In genomic region chr4:19842471-19842870, GRCh38 we compare ENCODE assay signal across 2 cellular contexts.
TF ChIP-seq lines count a peak whose summit lies in the region.

No MANE protein-coding gene starts in this region.

TF ChIP-seq in endothelial cell of umbilical vein, 7 proteins besides CTCF, POLR2A, EP300 and RAD21:
- TF ChIP-seq FOS (IDR thresholded peaks at IDR 0.05; ENCODE audit: borderline replicate concordance, insufficient read depth, low read length) (no peak), MYC (IDR thresholded peaks at IDR 0.05; ENCODE audit: low read depth, low read length) (no peak), JUN (IDR thresholded peaks at IDR 0.05; ENCODE audit: borderline replicate concordance, insufficient read depth, insufficient read length, low read depth) (no peak), MAX (IDR thresholded peaks at IDR 0.05; ENCODE audit: insufficient read depth, insufficient read length) (no peak), EZH2 (IDR thresholded peaks at IDR 0.05; ENCODE audit: borderline replicate concordance, low read depth, low read length, severe bottlenecking) (no peak), GATA2 (IDR thresholded peaks at IDR 0.05; ENCODE audit: insufficient read depth, insufficient read length, low read depth, low read length) (no peak), POLR2AphosphoS5 (IDR thresholded peaks at IDR 0.05; ENCODE audit: insufficient read depth, low read depth, low read length) (no peak)

TF ChIP-seq in HepG2, 621 proteins besides CTCF, POLR2A, EP300 and RAD21:
- TF ChIP-seq TEF (CRISPR knock-in tag; IDR thresholded peaks at IDR 0.05) (no peak), PHF20 (CRISPR knock-in tag; IDR thresholded peaks at IDR 0.05) (no peak), ZSCAN22 (CRISPR knock-in tag; IDR thresholded peaks at IDR 0.05) (no peak), POGK (CRISPR knock-in tag; conservative IDR thresholded peaks at IDR 0.05) (no peak), TBP (CRISPR knock-in tag; IDR thresholded peaks at IDR 0.05) (no peak), CERS6 (CRISPR knock-in tag; IDR thresholded peaks at IDR 0.05) (no peak), ZSCAN9 (CRISPR knock-in tag; IDR thresholded peaks at IDR 0.05; ENCODE audit: borderline replicate concordance) (no peak), ZNF710 (CRISPR knock-in tag; IDR thresholded peaks at IDR 0.05; ENCODE audit: borderline replicate concordance) (no peak), ZBTB10 (CRISPR knock-in tag; IDR thresholded peaks at IDR 0.05; ENCODE audit: borderline replicate concordance) (no peak), PHB2 (IDR thresholded peaks at IDR 0.05; ENCODE audit: partially characterized antibody) (no peak), KLF15 (CRISPR knock-in tag; IDR thresholded peaks at IDR 0.05; ENCODE audit: borderline replicate concordance) (no peak)
